In the genomic region with DNA sequence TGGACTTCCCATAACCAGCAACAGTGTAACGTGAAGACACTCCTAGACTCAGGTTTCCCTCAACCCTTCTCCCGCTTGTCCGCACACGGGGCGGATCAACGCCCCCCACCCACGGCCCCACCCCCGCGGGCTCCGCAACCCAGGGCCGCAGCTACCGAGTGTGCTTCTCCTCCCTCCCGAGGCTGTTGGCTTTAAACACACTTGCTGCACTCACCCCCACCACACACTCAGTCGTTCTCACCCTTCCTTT, we compare ENCODE assay signal across 1 cellular context.
TF ChIP-seq lines count a peak whose summit lies in the region.

No MANE protein-coding gene starts in this region.

TF ChIP-seq in HepG2, 621 proteins besides CTCF, POLR2A, EP300 and RAD21 (continued from another document):
- TF ChIP-seq ZNF431 (CRISPR knock-in tag; IDR thresholded peaks at IDR 0.05; ENCODE audit: borderline replicate concordance, low read depth): no peak
- no peak for TF ChIP-seq FOXA1 (IDR thresholded peaks at IDR 0.05)
- TF ChIP-seq FOXA1 (CRISPR knock-in tag; IDR thresholded peaks at IDR 0.05): no peak
- no peak for TF ChIP-seq ZNF101 (CRISPR knock-in tag; IDR thresholded peaks at IDR 0.05; ENCODE audit: borderline replicate concordance, low read depth)
- TF ChIP-seq KDM2A (CRISPR knock-in tag; IDR thresholded peaks at IDR 0.05; ENCODE audit: borderline replicate concordance, low read depth): no peak
